Comparison of ENCODE assay signal across 18 cellular contexts in genomic region chr2:207492461-207492860, GRCh38.
"Had no signal": no experiment of that assay in that cellular context is flagged by ENCODE, and none has a peak within 500 bp of the region (broad histone marks: within the 10 kb centered on the region; RNA-seq: fewer than 3 reads in every experiment).

No MANE protein-coding gene starts in this region.

- H3K4me3 ChIP-seq: spleen, thyroid gland had no signal

- H3K4me1 ChIP-seq: spleen, thyroid gland had no signal

- DNase-seq: activated CD4-positive, alpha-beta memory T cell treated with anti-CD3 and anti-CD28 coated beads, Interleukin-2, amount 10 ng/mL, durations not matched to agents 7 days and 5 days; activated CD4-positive, alpha-beta T cell treated with anti-CD3 and anti-CD28 coated beads for 36 hours; activated naive CD4-positive, alpha-beta T cell treated with Interleukin-2 at 50 U/mL for 16 hours; activated naive CD8-positive, alpha-beta T cell treated with anti-CD3 and anti-CD28 coated beads, Interleukin-2, amount 10 ng/mL, durations not matched to agents 7 days and 5 days; activated T-cell treated with anti-CD3 and anti-CD28 coated beads, Interleukin-2, amount 50 U/mL, for 1 hour; amygdala; foreskin melanocyte; glutamatergic neuron; hippocampal formation; midbrain; nucleus accumbens; spleen; stimulated activated naive CD4-positive, alpha-beta T cell; T-helper 17 cell; thyroid gland; WERI-Rb-1 had no signal

- H3K36me3 ChIP-seq: spleen, thyroid gland, WERI-Rb-1 had no signal

- ATAC-seq: activated CD4-positive, alpha-beta T cell treated with anti-CD3 and anti-CD28 coated beads for 36 hours; T-helper 17 cell had no signal

- H3K27ac ChIP-seq: epithelial cell of prostate, spleen, thyroid gland, WERI-Rb-1 had no signal

- H3K27me3 ChIP-seq: spleen, thyroid gland had no signal

- H3K9me3 ChIP-seq: spleen, thyroid gland had no signal

- FAIRE-seq: islet of Langerhans had no signal
